ENCODE assay signal across 11 cellular contexts in the genomic region with DNA sequence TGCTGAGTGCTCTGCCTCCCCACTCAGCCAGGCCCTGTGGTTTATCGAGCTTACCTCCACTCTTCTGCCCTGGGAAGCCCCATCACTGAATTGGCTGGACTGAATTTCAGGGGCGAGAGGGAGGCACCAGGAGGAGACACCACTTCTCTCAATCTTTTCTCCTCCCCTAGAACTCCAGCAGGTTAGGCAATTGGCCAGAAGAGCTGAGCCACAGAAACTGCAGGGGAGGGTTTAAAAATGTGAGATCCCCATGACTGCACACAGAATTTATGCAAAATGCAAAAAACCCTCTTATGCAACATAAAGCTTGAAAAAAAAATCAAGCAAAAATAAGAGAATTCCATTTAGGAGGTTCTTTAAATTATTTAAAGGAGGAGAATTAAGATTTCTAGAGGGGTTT. TPM values are rescaled to one million over a fixed set of nuclear protein-coding genes. Genes with fewer than 3 reads are reported as not detected.
A peak's percentile ranks its signal among the peaks of the same experiment; 100 is the strongest.
DNase-seq lines count a peak whose midpoint lies in the region; ATAC-seq and TF ChIP-seq lines count a peak whose summit lies in the region.
"Had no signal": no experiment of that assay in that cellular context is flagged by ENCODE, and none has a peak within 500 bp of the region (broad histone marks: within the 10 kb centered on the region; RNA-seq: fewer than 3 reads in every experiment).

No MANE protein-coding gene starts in this region.

- H3K4me1 Mint-ChIP-seq in dendritic cell treated with granulocyte-macrophage colony-stimulating factor and Interleukin-4, amounts not matched to agents 40 ng/mL and 50 ng/mL, for 4 days (ENCODE audit: low read depth) = peaks cover 6% of the 10 kb centered on the region

- no peak for TF ChIP-seq CTCF in left lung (IDR thresholded peaks at IDR 0.05)

- peak overlapping the region; percentile 45 for H3K27ac Mint-ChIP-seq in dendritic cell treated with granulocyte-macrophage colony-stimulating factor and Interleukin-4, amounts not matched to agents 40 ng/mL and 50 ng/mL, for 4 days
- H3K27ac Mint-ChIP-seq: neural progenitor cell had no signal

- no peak overlapping the region for H3K4me3 Mint-ChIP-seq in dendritic cell treated with granulocyte-macrophage colony-stimulating factor and Interleukin-4, amounts not matched to agents 40 ng/mL and 50 ng/mL, for 4 days
- H3K4me3 Mint-ChIP-seq: neural progenitor cell had no signal

- no peaks in the 10 kb centered on the region for H3K4me1 ChIP-seq in left lung
- H3K4me1 ChIP-seq: ascending aorta, esophagus muscularis mucosa had no signal

- H3K4me3 ChIP-seq in left lung = no peak overlapping the region
- H3K4me3 ChIP-seq: ascending aorta, esophagus muscularis mucosa, neural progenitor cell had no signal

- no peak overlapping the region for H3K27ac ChIP-seq in left lung
- H3K27ac ChIP-seq: ascending aorta, esophagus muscularis mucosa, neural progenitor cell had no signal

- H3K9me3 ChIP-seq in left lung = no peaks in the 10 kb centered on the region
- H3K9me3 ChIP-seq: ascending aorta, esophagus muscularis mucosa had no signal

- ATAC-seq in GM18511 (IDR thresholded peaks at IDR 0.05; ENCODE audit: unreplicated experiment) (peak; percentile 80), HG03442 (IDR thresholded peaks at IDR 0.05; ENCODE audit: unreplicated experiment) (peak; percentile 59), left lung (no peak)
- no peak for ATAC-seq in activated CD4-positive, CD25-positive, alpha-beta regulatory T cell treated with anti-CD3 and anti-CD28 coated beads, Interleukin-2, amount 50 U/mL, for 24 hours

- DNase-seq in putamen (ENCODE audit: low spot score) (peak; percentile 38), NOMO-1 (lab: John Stamatoyannopoulos, UW; ENCODE audit: unreplicated experiment in 2 of 2) (no peak), left lung (no peak)
- no peak for DNase-seq in stimulated activated CD4-positive, alpha-beta T cell treated with anti-CD3 and anti-CD28 coated beads, Interleukin-12 subunit alpha, Interleukin-12 subunit beta, amount 100 ng/mL, for 4 hours

- H3K9me3 Mint-ChIP-seq in dendritic cell treated with granulocyte-macrophage colony-stimulating factor and Interleukin-4, amounts not matched to agents 40 ng/mL and 50 ng/mL, for 4 days = no peaks in the 10 kb centered on the region
- H3K9me3 Mint-ChIP-seq: neural progenitor cell had no signal

- peaks cover 2 to 100% of the 10 kb centered on the region in 2 donors for H3K36me3 ChIP-seq in left lung

- peaks cover 93% of the 10 kb centered on the region for H3K36me3 Mint-ChIP-seq in dendritic cell treated with granulocyte-macrophage colony-stimulating factor and Interleukin-4, amounts not matched to agents 40 ng/mL and 50 ng/mL, for 4 days (ENCODE audit: low read depth)

- intact Hi-C loops in dendritic cell treated with granulocyte-macrophage colony-stimulating factor and Interleukin-4, amounts not matched to agents 40 ng/mL and 50 ng/mL, for 4 days (cut with micrococcal nuclease) = no loop called here
- intact Hi-C loops in left lung (cut with DNase I) = no loop called here

- no peaks in the 10 kb centered on the region for H3K27me3 Mint-ChIP-seq in dendritic cell treated with granulocyte-macrophage colony-stimulating factor and Interleukin-4, amounts not matched to agents 40 ng/mL and 50 ng/mL, for 4 days

- no peaks in the 10 kb centered on the region for H3K27me3 ChIP-seq in left lung
- H3K27me3 ChIP-seq: ascending aorta, esophagus muscularis mucosa, neural progenitor cell had no signal

RNA-seq across cellular contexts. Expression of a gene that starts 29.9 kb away (rescaled TPM):
- 10 to 100 TPM; 25.0 to 37.2 TPM for total RNA-seq in left lung

RNA-seq across cellular contexts. Expression of a gene that starts 42.0 kb away (rescaled TPM):
- 10 to 100 TPM; 24.1 to 25.2 TPM for total RNA-seq in left lung

Comparison
In these comparisons a context has a peak if more than half of its experiments do, and no peak if none do; other contexts are left out.
1. ATAC-seq: peak in GM18511 (single experiment) and HG03442 (single experiment); none in left lung (single experiment) and activated CD4-positive, CD25-positive, alpha-beta regulatory T cell treated with anti-CD3 and anti-CD28 coated beads, Interleukin-2, amount 50 U/mL, for 24 hours (0 of 2).